Comparison of ENCODE assay signal across 1 cellular context in genomic region chr1:153928776-153929432, GRCh38.
TF ChIP-seq lines count a peak whose summit lies in the region.

No MANE protein-coding gene starts in this region.

TF ChIP-seq in IMR-90, 13 proteins besides CTCF, POLR2A, EP300 and RAD21:
- TF ChIP-seq, protein P1, sequence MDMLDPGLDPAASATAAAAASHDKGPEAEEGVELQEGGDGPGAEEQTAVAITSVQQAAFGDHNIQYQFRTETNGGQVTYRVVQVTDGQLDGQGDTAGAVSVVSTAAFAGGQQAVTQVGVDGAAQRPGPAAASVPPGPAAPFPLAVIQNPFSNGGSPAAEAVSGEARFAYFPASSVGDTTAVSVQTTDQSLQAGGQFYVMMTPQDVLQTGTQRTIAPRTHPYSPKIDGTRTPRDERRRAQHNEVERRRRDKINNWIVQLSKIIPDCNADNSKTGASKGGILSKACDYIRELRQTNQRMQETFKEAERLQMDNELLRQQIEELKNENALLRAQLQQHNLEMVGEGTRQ (IDR thresholded peaks at IDR 0.05; ENCODE audit: low read depth, low read length): no peak
- TF ChIP-seq SMC3 (IDR thresholded peaks at IDR 0.05; ENCODE audit: low read depth, low read length) (no peak), MAZ (IDR thresholded peaks at IDR 0.05; ENCODE audit: borderline replicate concordance, low read depth, low read length) (no peak), FOS (IDR thresholded peaks at IDR 0.05; ENCODE audit: low read depth, low read length) (no peak), CHD1 (IDR thresholded peaks at IDR 0.05; ENCODE audit: low read depth, low read length) (no peak), CEBPB (IDR thresholded peaks at IDR 0.05; ENCODE audit: low read depth, low read length) (no peak), MAFK (IDR thresholded peaks at IDR 0.05; ENCODE audit: low read depth, low read length) (no peak), BHLHE40 (IDR thresholded peaks at IDR 0.05; ENCODE audit: low read depth, low read length) (no peak), MXI1 (IDR thresholded peaks at IDR 0.05; ENCODE audit: borderline replicate concordance, low read depth, low read length) (no peak), RCOR1 (IDR thresholded peaks at IDR 0.05; ENCODE audit: insufficient replicate concordance, low read length) (no peak), NFE2L2 (IDR thresholded peaks at IDR 0.05; ENCODE audit: low read depth, low read length) (no peak), RFX5 (IDR thresholded peaks at IDR 0.05; ENCODE audit: low read depth, low read length) (no peak)
